ENCODE assay signal across 1 cellular context in the genomic region with DNA sequence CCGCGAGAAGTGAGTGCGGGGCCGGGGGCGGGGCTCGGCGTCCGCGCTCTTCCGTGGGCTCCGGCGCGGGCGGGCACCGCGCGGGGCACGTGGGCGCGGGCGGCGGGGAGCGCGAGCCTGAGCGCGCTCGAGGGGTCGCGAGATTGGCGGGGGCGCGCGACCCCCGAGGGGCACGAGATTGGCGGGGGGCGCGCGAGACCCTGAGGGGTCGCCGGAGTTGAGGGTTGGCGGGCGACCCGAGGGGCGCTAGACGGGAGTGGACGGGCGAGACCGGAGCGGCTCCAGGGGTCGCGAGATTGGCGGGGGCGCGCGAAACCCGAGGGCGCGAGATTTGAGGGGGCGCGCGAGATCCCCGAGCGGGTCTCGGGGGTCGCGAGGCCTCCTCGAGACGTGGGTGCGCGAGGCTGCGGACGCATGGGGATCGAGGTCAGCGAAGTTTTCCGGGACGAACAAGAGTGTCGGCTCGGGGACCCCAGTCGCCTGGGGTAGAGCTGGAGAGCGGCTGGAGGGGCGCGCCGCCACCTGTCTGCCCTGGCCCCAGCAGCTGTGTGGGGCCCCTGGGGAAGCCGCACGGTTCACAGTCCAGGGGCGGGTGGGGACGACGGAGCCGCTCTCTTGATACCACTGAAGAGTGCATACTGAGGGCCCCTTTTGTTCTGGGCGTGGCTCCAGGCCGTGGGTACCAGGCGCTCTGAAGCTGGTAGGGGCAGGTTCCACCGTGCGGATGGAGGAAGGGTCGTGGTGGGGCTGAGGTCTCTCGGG.
TF ChIP-seq lines count a peak whose summit lies in the region.

No MANE protein-coding gene starts in this region.

TF ChIP-seq in K562, 482 proteins besides CTCF, POLR2A, EP300 and RAD21 (continued from another document and continues in another):
- TF ChIP-seq MGA (IDR thresholded peaks at IDR 0.05) (no peak), ZNF699 (CRISPR knock-in tag; IDR thresholded peaks at IDR 0.05; ENCODE audit: insufficient replicate concordance) (no peak), FOXK1 (CRISPR knock-in tag; IDR thresholded peaks at IDR 0.05; ENCODE audit: borderline replicate concordance) (no peak), RUNX1 (IDR thresholded peaks at IDR 0.05; ENCODE audit: low read depth) (no peak), POLR2G (IDR thresholded peaks at IDR 0.05; ENCODE audit: low read depth, low read length) (peak; percentile 49; the same call in 1 of the 2 replicates), MYBL2 (IDR thresholded peaks at IDR 0.05; ENCODE audit: low read depth) (no peak), MYBL2 (CRISPR knock-in tag; IDR thresholded peaks at IDR 0.05; ENCODE audit: borderline replicate concordance) (no peak), USF2 (CRISPR knock-in tag; IDR thresholded peaks at IDR 0.05) (no peak), MTA1 (IDR thresholded peaks at IDR 0.05; ENCODE audit: borderline replicate concordance) (no peak), LEF1 (IDR thresholded peaks at IDR 0.05) (no peak), ZNF780A (CRISPR knock-in tag; IDR thresholded peaks at IDR 0.05) (no peak), FOXP4 (CRISPR knock-in tag; IDR thresholded peaks at IDR 0.05; ENCODE audit: borderline replicate concordance) (0 out of 2 replicates have a peak, but pooled peaks have one; percentile 61), ATF1 (CRISPR knock-in tag; IDR thresholded peaks at IDR 0.05) (no peak), ATF1 (tag; IDR thresholded peaks at IDR 0.05) (no peak), GATAD2B (IDR thresholded peaks at IDR 0.05; ENCODE audit: borderline replicate concordance) (no peak), IFI16 (CRISPR knock-in tag; IDR thresholded peaks at IDR 0.05) (no peak), BRF1 (IDR thresholded peaks at IDR 0.05; ENCODE audit: borderline replicate concordance, extremely low read depth, insufficient read length) (no peak), NR2C2 (CRISPR knock-in tag; IDR thresholded peaks at IDR 0.05) (no peak), NR2C2 (tag; IDR thresholded peaks at IDR 0.05) (0 out of 2 replicates have a peak, but pooled peaks have one; percentile 33), MTF1 (CRISPR knock-in tag; IDR thresholded peaks at IDR 0.05; ENCODE audit: borderline replicate concordance) (no peak), PCBP1 (IDR thresholded peaks at IDR 0.05; ENCODE audit: low read depth, low read length, poor library complexity, severe bottlenecking) (peak; percentile 21), SRSF7 (optimal IDR thresholded peaks at IDR 0.05; ENCODE audit: low read depth, low read length) (no peak), HDAC1 (IDR thresholded peaks at IDR 0.05) (peak in 1 of 2 experiments; percentile 23; a peak in 1 of 4 replicates), HDAC8 (tag; IDR thresholded peaks at IDR 0.05) (no peak), KLF13 (tag; IDR thresholded peaks at IDR 0.05; ENCODE audit: borderline replicate concordance, low read depth) (no peak), ZNF263 (CRISPR knock-in tag; IDR thresholded peaks at IDR 0.05; ENCODE audit: borderline replicate concordance) (no peak; the same call in 1 of the 2 replicates), TAF1 (IDR thresholded peaks at IDR 0.05; ENCODE audit: control insufficient read depth, extremely low read depth, insufficient read depth, low read length, severe bottlenecking) (peak; percentile 30), RBM22 (IDR thresholded peaks at IDR 0.05; ENCODE audit: low read depth, low read length, poor library complexity, severe bottlenecking) (no peak), XRCC3 (IDR thresholded peaks at IDR 0.05) (no peak), NR2F6 (CRISPR knock-in tag; IDR thresholded peaks at IDR 0.05) (no peak), ZNF143 (CRISPR knock-in tag; IDR thresholded peaks at IDR 0.05) (no peak), ZNF589 (CRISPR knock-in tag; IDR thresholded peaks at IDR 0.05; ENCODE audit: low read depth) (no peak; the same call in 1 of the 2 replicates), NR2C1 (IDR thresholded peaks at IDR 0.05) (no peak), NR2C1 (tag; IDR thresholded peaks at IDR 0.05) (no peak), MEF2A (IDR thresholded peaks at IDR 0.05; ENCODE audit: control insufficient read depth, low read depth, low read length) (no peak), ZNF175 (CRISPR knock-in tag; IDR thresholded peaks at IDR 0.05; ENCODE audit: low read depth) (no peak)
- TF ChIP-seq, protein P1, sequence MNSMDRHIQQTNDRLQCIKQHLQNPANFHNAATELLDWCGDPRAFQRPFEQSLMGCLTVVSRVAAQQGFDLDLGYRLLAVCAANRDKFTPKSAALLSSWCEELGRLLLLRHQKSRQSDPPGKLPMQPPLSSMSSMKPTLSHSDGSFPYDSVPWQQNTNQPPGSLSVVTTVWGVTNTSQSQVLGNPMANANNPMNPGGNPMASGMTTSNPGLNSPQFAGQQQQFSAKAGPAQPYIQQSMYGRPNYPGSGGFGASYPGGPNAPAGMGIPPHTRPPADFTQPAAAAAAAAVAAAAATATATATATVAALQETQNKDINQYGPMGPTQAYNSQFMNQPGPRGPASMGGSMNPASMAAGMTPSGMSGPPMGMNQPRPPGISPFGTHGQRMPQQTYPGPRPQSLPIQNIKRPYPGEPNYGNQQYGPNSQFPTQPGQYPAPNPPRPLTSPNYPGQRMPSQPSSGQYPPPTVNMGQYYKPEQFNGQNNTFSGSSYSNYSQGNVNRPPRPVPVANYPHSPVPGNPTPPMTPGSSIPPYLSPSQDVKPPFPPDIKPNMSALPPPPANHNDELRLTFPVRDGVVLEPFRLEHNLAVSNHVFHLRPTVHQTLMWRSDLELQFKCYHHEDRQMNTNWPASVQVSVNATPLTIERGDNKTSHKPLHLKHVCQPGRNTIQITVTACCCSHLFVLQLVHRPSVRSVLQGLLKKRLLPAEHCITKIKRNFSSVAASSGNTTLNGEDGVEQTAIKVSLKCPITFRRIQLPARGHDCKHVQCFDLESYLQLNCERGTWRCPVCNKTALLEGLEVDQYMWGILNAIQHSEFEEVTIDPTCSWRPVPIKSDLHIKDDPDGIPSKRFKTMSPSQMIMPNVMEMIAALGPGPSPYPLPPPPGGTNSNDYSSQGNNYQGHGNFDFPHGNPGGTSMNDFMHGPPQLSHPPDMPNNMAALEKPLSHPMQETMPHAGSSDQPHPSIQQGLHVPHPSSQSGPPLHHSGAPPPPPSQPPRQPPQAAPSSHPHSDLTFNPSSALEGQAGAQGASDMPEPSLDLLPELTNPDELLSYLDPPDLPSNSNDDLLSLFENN (IDR thresholded peaks at IDR 0.05; ENCODE audit: low read depth in 2 of 2, low read length in 2 of 2): no peak
- TF ChIP-seq, protein P2, sequence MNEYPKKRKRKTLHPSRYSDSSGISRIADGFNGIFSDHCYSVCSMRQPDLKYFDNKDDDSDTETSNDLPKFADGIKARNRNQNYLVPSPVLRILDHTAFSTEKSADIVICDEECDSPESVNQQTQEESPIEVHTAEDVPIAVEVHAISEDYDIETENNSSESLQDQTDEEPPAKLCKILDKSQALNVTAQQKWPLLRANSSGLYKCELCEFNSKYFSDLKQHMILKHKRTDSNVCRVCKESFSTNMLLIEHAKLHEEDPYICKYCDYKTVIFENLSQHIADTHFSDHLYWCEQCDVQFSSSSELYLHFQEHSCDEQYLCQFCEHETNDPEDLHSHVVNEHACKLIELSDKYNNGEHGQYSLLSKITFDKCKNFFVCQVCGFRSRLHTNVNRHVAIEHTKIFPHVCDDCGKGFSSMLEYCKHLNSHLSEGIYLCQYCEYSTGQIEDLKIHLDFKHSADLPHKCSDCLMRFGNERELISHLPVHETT (CRISPR knock-in tag; conservative IDR thresholded peaks at IDR 0.05 in 1 of 2, IDR thresholded peaks at IDR 0.05 in 1 of 2): no peak
- TF ChIP-seq, protein P3, sequence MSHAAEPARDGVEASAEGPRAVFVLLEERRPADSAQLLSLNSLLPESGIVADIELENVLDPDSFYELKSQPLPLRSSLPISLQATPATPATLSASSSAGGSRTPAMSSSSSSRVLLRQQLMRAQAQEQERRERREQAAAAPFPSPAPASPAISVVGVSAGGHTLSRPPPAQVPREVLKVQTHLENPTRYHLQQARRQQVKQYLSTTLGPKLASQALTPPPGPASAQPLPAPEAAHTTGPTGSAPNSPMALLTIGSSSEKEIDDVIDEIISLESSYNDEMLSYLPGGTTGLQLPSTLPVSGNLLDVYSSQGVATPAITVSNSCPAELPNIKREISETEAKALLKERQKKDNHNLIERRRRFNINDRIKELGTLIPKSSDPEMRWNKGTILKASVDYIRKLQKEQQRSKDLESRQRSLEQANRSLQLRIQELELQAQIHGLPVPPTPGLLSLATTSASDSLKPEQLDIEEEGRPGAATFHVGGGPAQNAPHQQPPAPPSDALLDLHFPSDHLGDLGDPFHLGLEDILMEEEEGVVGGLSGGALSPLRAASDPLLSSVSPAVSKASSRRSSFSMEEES (CRISPR knock-in tag; IDR thresholded peaks at IDR 0.05): no peak
